ENCODE assay signal across 15 cellular contexts in genomic region chr20:32970973-32971300, GRCh38. TPM values are rescaled to one million over a fixed set of nuclear protein-coding genes. Genes with fewer than 3 reads are reported as not detected.
DNase-seq lines count a peak whose midpoint lies in the region; ATAC-seq, FAIRE-seq and TF ChIP-seq lines count a peak whose summit lies in the region.
"Had no signal": no experiment of that assay in that cellular context is flagged by ENCODE, and none has a peak within 500 bp of the region (broad histone marks: within the 10 kb centered on the region; RNA-seq: fewer than 3 reads in every experiment).

No MANE protein-coding gene starts in this region.

- H3K27ac Mint-ChIP-seq in WTC11: no peak overlapping the region

- DNase-seq in stimulated activated CD4-positive, alpha-beta T cell treated with anti-CD3 and anti-CD28 coated beads, Interleukin-4, amount 100 ng/mL, for 24 hours: peak; percentile 12
- DNase-seq in stimulated activated CD4-positive, alpha-beta T cell treated with anti-CD3 and anti-CD28 coated beads, Interleukin-1b, Interleukin-23, amount 100 ng/mL, for 48 hours: no peak
- DNase-seq in WTC11 (ENCODE audit: low spot score) (peak; percentile 9), mesenteric fat pad (ENCODE audit: low spot score) (peak; percentile 86), HTR-8/SVneo (ENCODE audit: insufficient read length, low spot score) (no peak), hippocampal formation (lab: John Stamatoyannopoulos, UW) (no peak)
- DNase-seq: amygdala, HCEC 1CT, NCI-H2081, NCI-H82, Right ventricle myocardium superior had no signal

- no peaks in the 10 kb centered on the region for H3K36me3 Mint-ChIP-seq in WTC11

- no peaks in the 10 kb centered on the region for H3K9me3 Mint-ChIP-seq in WTC11

- no peak for ATAC-seq in WTC11
- ATAC-seq in GM19324 (IDR thresholded peaks at IDR 0.05; ENCODE audit: low FRiP score, unreplicated experiment): no peak
- ATAC-seq in HG02678 (IDR thresholded peaks at IDR 0.05; ENCODE audit: unreplicated experiment): no peak

- no peaks in the 10 kb centered on the region; the same call in 1 of the 2 replicates for H3K27me3 Mint-ChIP-seq in WTC11 (ENCODE audit: low read depth)

- peaks cover 19% of the 10 kb centered on the region; the same call in 1 of the 2 replicates for H3K4me1 Mint-ChIP-seq in WTC11

- no peak for FAIRE-seq in HTR-8/SVneo (lab: Jason Lieb, UNC)
- FAIRE-seq: G401.6 had no signal

- H3K4me3 Mint-ChIP-seq in WTC11: no peak overlapping the region

- POLR2A ChIA-PET in WTC11 (lab: Charles Lee): no interaction called here

- CTCF ChIA-PET in WTC11 (lab: Charles Lee): interaction anchor here (0.5 to 4.6 kb wide), 3 partner anchors 25 to 560 kb away, joined by 3 to 23 read pairs (median 6); no protein-coding TSS in a partner anchor

- TF ChIP-seq CTCF in WTC11 (IDR thresholded peaks at IDR 0.05): no peak

TF ChIP-seq in WTC11, 78 proteins besides CTCF, POLR2A, EP300 and RAD21:
- TF ChIP-seq AFF4 (CRISPR knock-in tag; IDR thresholded peaks at IDR 0.05; ENCODE audit: borderline replicate concordance) (no peak), ERG (CRISPR knock-in tag; IDR thresholded peaks at IDR 0.05) (no peak), NFATC4 (CRISPR knock-in tag; IDR thresholded peaks at IDR 0.05) (no peak), E2F4 (CRISPR knock-in tag; IDR thresholded peaks at IDR 0.05; ENCODE audit: borderline replicate concordance, low read depth) (no peak), USF1 (CRISPR knock-in tag; IDR thresholded peaks at IDR 0.05) (no peak), OVOL2 (CRISPR knock-in tag; IDR thresholded peaks at IDR 0.05; ENCODE audit: borderline replicate concordance) (no peak), ZNF425 (CRISPR knock-in tag; conservative IDR thresholded peaks at IDR 0.05) (no peak), JAZF1 (CRISPR knock-in tag; IDR thresholded peaks at IDR 0.05) (no peak), TEAD1 (CRISPR knock-in tag; IDR thresholded peaks at IDR 0.05) (no peak), ATF3 (CRISPR knock-in tag; conservative IDR thresholded peaks at IDR 0.05) (no peak), ATF2 (CRISPR knock-in tag; IDR thresholded peaks at IDR 0.05; ENCODE audit: borderline replicate concordance, low read depth) (no peak)

RNA-seq across cellular contexts. Expression of gene SUN5, which starts 33.3 kb away (rescaled TPM):
- total RNA-seq in WTC11 (2021) (not detected in 3 replicates), mesenteric fat pad (not detected)
- total RNA-seq: omental fat pad, Right ventricle myocardium superior had no signal

RNA-seq across cellular contexts. Expression of gene BPIFB2, which starts 36.6 kb away (rescaled TPM):
- total RNA-seq in WTC11 (2021) (0.09 TPM in 3 replicates), mesenteric fat pad (not detected)
- total RNA-seq: omental fat pad, Right ventricle myocardium superior had no signal

Comparison
In these comparisons a context has a peak if more than half of its experiments do, and no peak if none do; other contexts are left out.
1. DNase-seq: peak in stimulated activated CD4-positive, alpha-beta T cell treated with anti-CD3 and anti-CD28 coated beads, Interleukin-4, amount 100 ng/mL, for 24 hours (single experiment), WTC11 (single experiment) and mesenteric fat pad (single experiment); none in stimulated activated CD4-positive, alpha-beta T cell treated with anti-CD3 and anti-CD28 coated beads, Interleukin-1b, Interleukin-23, amount 100 ng/mL, for 48 hours (single experiment), HTR-8/SVneo (single experiment) and hippocampal formation (0 of 2).